ENCODE assay signal across 31 cellular contexts in genomic region chr1:107297681-107298080, GRCh38.
"Had no signal": no experiment of that assay in that cellular context is flagged by ENCODE, and none has a peak within 500 bp of the region (broad histone marks: within the 10 kb centered on the region; RNA-seq: fewer than 3 reads in every experiment).

No MANE protein-coding gene starts in this region.

- H3K36me3 ChIP-seq: adrenal gland, brain microvascular endothelial cell, breast epithelium had no signal

- H3K4me3 ChIP-seq: adrenal gland, body of pancreas, breast epithelium had no signal

- DNase-seq: activated B cell treated with CpG ODN at 0.5 μM for 24 hours; activated CD4-positive, alpha-beta memory T cell treated with anti-CD3 and anti-CD28 coated beads for 36 hours; activated CD4-positive, alpha-beta T cell treated with anti-CD3 and anti-CD28 coated beads for 4 hours; activated CD4-positive, alpha-beta T cell treated with anti-CD3 and anti-CD28 coated beads, Interleukin-2, amount 10 ng/mL, durations not matched to agents 24 days and 14 days; activated CD4-positive, alpha-beta T cell treated with anti-CD3 and anti-CD28 coated beads, Interleukin-2, amount 50 U/mL, for 1 hour; activated CD4-positive, alpha-beta T cell treated with anti-CD3 and anti-CD28 coated beads, Interleukin-2, amount 50 U/mL, for 4 hours; activated CD4-positive, CD25-positive, alpha-beta regulatory T cell treated with anti-CD3 and anti-CD28 coated beads, Interleukin-2, amount 50 U/mL, for 72 hours; activated CD8-positive, alpha-beta memory T cell treated with anti-CD3 and anti-CD28 coated beads, Interleukin-2, amount 50 U/mL, for 4 hours; activated CD8-positive, alpha-beta T cell treated with anti-CD3 and anti-CD28 coated beads for 36 hours; activated effector memory CD4-positive, alpha-beta T cell treated with anti-CD3 and anti-CD28 coated beads, Interleukin-2, amount 50 U/mL, for 16 hours; activated gamma-delta T cell treated with Interleukin-2 at 50 U/mL for 16 hours; activated naive CD4-positive, alpha-beta T cell; activated naive CD4-positive, alpha-beta T cell treated with anti-CD3 and anti-CD28 coated beads for 36 hours; activated naive CD4-positive, alpha-beta T cell treated with anti-CD3 and anti-CD28 coated beads, Interleukin-2, amount 50 U/mL, for 16 hours; activated naive CD8-positive, alpha-beta T cell treated with anti-CD3 and anti-CD28 coated beads for 36 hours; activated T-cell treated with anti-CD3 and anti-CD28 coated beads for 4 hours; activated T-cell treated with anti-CD3 and anti-CD28 coated beads, Interleukin-2, amount 50 U/mL, for 1 hour; activated T-cell treated with anti-CD3 and anti-CD28 coated beads, Interleukin-2, amount 50 U/mL, for 4 hours; activated T-cell treated with anti-CD3 and anti-CD28 coated beads, Interleukin-2, amount 50 U/mL, for 72 hours; adrenal gland; amniotic stem cell; aorta; body of pancreas; brain microvascular endothelial cell; central memory CD4-positive, alpha-beta T cell; T-helper 2 cell; T-helper 9 cell had no signal

- H3K9me3 ChIP-seq: adrenal gland, body of pancreas, breast epithelium had no signal

- H3K4me1 ChIP-seq: adrenal gland, body of pancreas, breast epithelium had no signal

- H3K27me3 ChIP-seq: adrenal gland, body of pancreas, brain microvascular endothelial cell, breast epithelium had no signal

- H3K27ac ChIP-seq: adrenal gland, body of pancreas, brain microvascular endothelial cell, breast epithelium, VCaP had no signal

- ATAC-seq: activated CD8-positive, alpha-beta T cell treated with anti-CD3 and anti-CD28 coated beads for 36 hours; activated naive CD4-positive, alpha-beta T cell treated with anti-CD3 and anti-CD28 coated beads, Interleukin-2, amount 50 U/mL, for 72 hours; activated T-cell treated with anti-CD3 and anti-CD28 coated beads, Interleukin-2, amount 50 U/mL, for 4 hours; activated T-cell treated with anti-CD3 and anti-CD28 coated beads, Interleukin-2, amount 50 U/mL, for 72 hours; activated T-helper 17 cell treated with anti-CD3 and anti-CD28 coated beads, Interleukin-2, amount 50 U/mL, for 72 hours; body of pancreas had no signal
